Comparison of ENCODE assay signal across 9 cellular contexts in genomic region chr5:181051841-181052525, GRCh38. TPM values are rescaled to one million over a fixed set of nuclear protein-coding genes. Genes with fewer than 3 reads are reported as not detected.
A peak's percentile ranks its signal among the peaks of the same experiment; 100 is the strongest.
DNase-seq lines count a peak whose midpoint lies in the region; ATAC-seq, FAIRE-seq and TF ChIP-seq lines count a peak whose summit lies in the region.
"Had no signal": no experiment of that assay in that cellular context is flagged by ENCODE, and none has a peak within 500 bp of the region (broad histone marks: within the 10 kb centered on the region; RNA-seq: fewer than 3 reads in every experiment).

No MANE protein-coding gene starts in this region.

- no peak for TF ChIP-seq EP300 in K562 (IDR thresholded peaks at IDR 0.05; ENCODE audit: low read length)

- H3K9me3 Mint-ChIP-seq in CD8-positive, alpha-beta memory T cell, result no peaks in the 10 kb centered on the region
- no peaks in the 10 kb centered on the region for H3K9me3 Mint-ChIP-seq in neural progenitor cell

- H3K4me1 ChIP-seq in CD8-positive, alpha-beta memory T cell (ENCODE audit: insufficient read depth, low read length), result peaks cover 14% of the 10 kb centered on the region
- 0 out of 2 replicates have a peak, but pooled peaks cover 2% of the 10 kb centered on the region for H3K4me1 ChIP-seq in HUES48 (ENCODE audit: control insufficient read depth, insufficient read depth, low read length)
- peaks cover 43 to 44% of the 10 kb centered on the region in 2 experiments for H3K4me1 ChIP-seq in K562 (replicated peaks in 1 of 2; ENCODE audit: control insufficient read depth in 2 of 2, insufficient read depth in 2 of 2, low read length in 2 of 2)
- peaks cover 10% of the 10 kb centered on the region for H3K4me1 ChIP-seq in neural progenitor cell
- H3K4me1 ChIP-seq in foreskin keratinocyte, result no peaks in the 10 kb centered on the region

- no peaks in the 10 kb centered on the region for H3K36me3 ChIP-seq in CD8-positive, alpha-beta memory T cell (ENCODE audit: insufficient read depth, low read length)
- H3K36me3 ChIP-seq in HUES48 (ENCODE audit: control insufficient read depth, insufficient read depth, low read length), result no peaks in the 10 kb centered on the region
- H3K36me3 ChIP-seq in K562 (ENCODE audit: control insufficient read depth, insufficient read depth, low read length), result peaks cover 15% of the 10 kb centered on the region
- H3K36me3 ChIP-seq in neural progenitor cell, result no peaks in the 10 kb centered on the region

- no peaks in the 10 kb centered on the region for H3K9me1 ChIP-seq in K562 (ENCODE audit: control insufficient read depth, insufficient read depth, low read length)

- peaks cover 33% of the 10 kb centered on the region for H3K27me3 ChIP-seq in CD8-positive, alpha-beta memory T cell (ENCODE audit: insufficient read depth, low read length, poor library complexity, severe bottlenecking)
- H3K27me3 ChIP-seq in HUES48 (ENCODE audit: control insufficient read depth, insufficient read depth, low read length) (peaks cover 80% of the 10 kb centered on the region), K562 (ENCODE audit: control insufficient read depth in 2 of 2, insufficient read depth in 2 of 2, low read length in 2 of 2) (no peaks in the 10 kb centered on the region), neural progenitor cell (peaks cover 99% of the 10 kb centered on the region), foreskin keratinocyte (peaks cover 76% of the 10 kb centered on the region)

- no peak overlapping the region for H3K4me3 ChIP-seq in CD8-positive, alpha-beta memory T cell (ENCODE audit: low read length)
- peak overlapping the region; percentile 70 for H3K4me3 ChIP-seq in HUES48 (ENCODE audit: low read depth, low read length)
- peak overlapping the region; percentile 84 for H3K4me3 ChIP-seq in K562
- H3K4me3 ChIP-seq in neural progenitor cell, result peak overlapping the region; percentile 69

- TF ChIP-seq CTCF in K562 (IDR thresholded peaks at IDR 0.05 in 2 of 3, conservative IDR thresholded peaks at IDR 0.05 in 1 of 3; ENCODE audit: insufficient read depth in 2 of 3, low read depth in 1 of 3, low read length in 3 of 3) (no peak), neural progenitor cell (IDR thresholded peaks at IDR 0.05) (no peak), foreskin keratinocyte (conservative IDR thresholded peaks at IDR 0.05) (no peak)

- H3K9ac ChIP-seq in HUES48 (ENCODE audit: low read depth, low read length) (no peak overlapping the region), K562 (ENCODE audit: insufficient read depth in 1 of 2, low read depth in 2 of 2, low read length in 2 of 2) (peak overlapping the region; percentile 54 to 92), neural progenitor cell (no peak overlapping the region)

- no peak for FAIRE-seq in K562 (lab: Jason Lieb, UNC)

- POLR2A ChIA-PET in CD8-positive, alpha-beta memory T cell (lab: Charles Lee), result no interaction called here
- POLR2A ChIA-PET in K562 (lab: Yijun Ruan, JAX), result interaction anchor here (0.6 to 0.7 kb wide), 4 partner anchors 8 to 694 kb away, joined by 3 to 4 read pairs (median 3); no protein-coding TSS in a partner anchor

- H3K4me1 Mint-ChIP-seq in CD8-positive, alpha-beta memory T cell, result peaks cover 17 to 23% (median 21%) of the 10 kb centered on the region in 3 donors
- peaks cover 23% of the 10 kb centered on the region for H3K4me1 Mint-ChIP-seq in neural progenitor cell

- no peak for ATAC-seq in K562
- ATAC-seq in foreskin keratinocyte, result no peak

- in situ Hi-C loops in K562 (cut with MboI), result no loop called here

- H3K4me3 Mint-ChIP-seq in CD8-positive, alpha-beta memory T cell, result peak overlapping the region; percentile 54 to 90 (median 72)
- peak overlapping the region; percentile 84 for H3K4me3 Mint-ChIP-seq in neural progenitor cell

- H3K27me3 Mint-ChIP-seq in CD8-positive, alpha-beta memory T cell, result peaks cover 75 to 83% of the 10 kb centered on the region in 2 donors
- peaks cover 73% of the 10 kb centered on the region for H3K27me3 Mint-ChIP-seq in neural progenitor cell (ENCODE audit: insufficient read depth, low read depth)

- H3K4me2 ChIP-seq in K562 (ENCODE audit: insufficient read depth, low read length), result peak overlapping the region; percentile 99
- H3K4me2 ChIP-seq in neural progenitor cell, result peak overlapping the region; percentile 97

- H3K9me3 ChIP-seq in CD8-positive, alpha-beta memory T cell (ENCODE audit: low read length), result no peaks in the 10 kb centered on the region
- H3K9me3 ChIP-seq in HUES48 (ENCODE audit: control insufficient read depth, insufficient read depth, low read length), result no peaks in the 10 kb centered on the region
- no peaks in the 10 kb centered on the region for H3K9me3 ChIP-seq in K562 (replicated peaks; ENCODE audit: control insufficient read depth, insufficient read depth, low read depth, low read length)
- H3K9me3 ChIP-seq in neural progenitor cell (ENCODE audit: low read depth), result no peaks in the 10 kb centered on the region

- CTCF ChIA-PET in CD8-positive, alpha-beta memory T cell (lab: Charles Lee), result no interaction called here
- CTCF ChIA-PET in K562 (lab: Yijun Ruan, JAX; ENCODE audit: low intra/inter-chr PET ratio), result no interaction called here

- peak overlapping the region; percentile 91 for H2AFZ ChIP-seq in K562 (ENCODE audit: low read depth, low read length)
- no peak overlapping the region for H2AFZ ChIP-seq in neural progenitor cell (replicated peaks)

- no peak overlapping the region for H3K27ac ChIP-seq in CD8-positive, alpha-beta memory T cell (ENCODE audit: low read depth, low read length)
- H3K27ac ChIP-seq in HUES48 (ENCODE audit: low read depth, low read length), result no peak overlapping the region
- peak overlapping the region; percentile 85; the same call in 2 of the 3 replicates for H3K27ac ChIP-seq in K562 (ENCODE audit: extremely low read depth, low read depth, low read length)
- no peak overlapping the region for H3K27ac ChIP-seq in neural progenitor cell
- no peak overlapping the region for H3K27ac ChIP-seq in foreskin keratinocyte

- no TSS peak for BruUV-seq in K562 (replicated peaks; lab: Mats Ljungman, UMichigan)

- H4K20me1 ChIP-seq in K562 (replicated peaks; ENCODE audit: control insufficient read depth, insufficient read depth, low read length) (no peaks in the 10 kb centered on the region), neural progenitor cell (ENCODE audit: low read depth) (peaks cover 32% of the 10 kb centered on the region)

- no peak for TF ChIP-seq POLR2A in K562 (conservative IDR thresholded peaks at IDR 0.05)

- WGBS in K562 (ENCODE audit: insufficient coverage, low coverage, missing lambda C conversion rate), result 64% methylated on average over 16 of the region's 16 CpGs

- TF ChIP-seq RAD21 in K562 (CRISPR knock-in tag; conservative IDR thresholded peaks at IDR 0.05 in 1 of 2, IDR thresholded peaks at IDR 0.05 in 1 of 2), result no peak

- peak overlapping the region in 1 of 8 donors; percentile 60 for H3K27ac Mint-ChIP-seq in CD8-positive, alpha-beta memory T cell
- H3K27ac Mint-ChIP-seq in neural progenitor cell, result no peak overlapping the region

- H3F3A ChIP-seq in neural progenitor cell (ENCODE audit: low read depth), result peaks cover 10% of the 10 kb centered on the region

- peaks cover 0 to 4% (median 2%) of the 10 kb centered on the region in 3 donors for H3K36me3 Mint-ChIP-seq in CD8-positive, alpha-beta memory T cell
- no peaks in the 10 kb centered on the region for H3K36me3 Mint-ChIP-seq in neural progenitor cell

- intact Hi-C loops in K562 (cut with micrococcal nuclease), result loop anchor here (2.0 to 5.0 kb wide), 2 partner anchors 23 to 270 kb away; no protein-coding TSS in a partner anchor

- H3K79me2 ChIP-seq in K562 (ENCODE audit: control insufficient read depth, insufficient read depth, low read length), result peaks cover 50% of the 10 kb centered on the region
- no peaks in the 10 kb centered on the region for H3K79me2 ChIP-seq in neural progenitor cell (ENCODE audit: low read depth)

- no peak for DNase-seq in CD8-positive, alpha-beta memory T cell
- DNase-seq in K562 (ENCODE audit: extremely low read depth in 1 of 4, low spot score in 3 of 4) (no peak), neural progenitor cell (ENCODE audit: low spot score) (no peak), NCI-H1436 treated with DMSO at 0.1 percent for 48 hours (lab: John Stamatoyannopoulos, UW) (no peak), foreskin keratinocyte (no peak), HCEC 1CT (no peak)
- DNase-seq: amniotic stem cell, NCI-H524 had no signal

TF ChIP-seq in K562, 482 proteins besides CTCF, POLR2A, EP300 and RAD21 (continues in another document):
- TF ChIP-seq SIX5 (IDR thresholded peaks at IDR 0.05; ENCODE audit: borderline replicate concordance in 1 of 2, insufficient read depth in 1 of 2, low read depth in 1 of 2, low read length in 2 of 2), result no peak

RNA-seq across cellular contexts. Expression of gene BTNL9, which starts 11.9 kb away (rescaled TPM):
- total RNA-seq in CD8-positive, alpha-beta memory T cell, result not detected
- not detected for polyA plus RNA-seq in CD8-positive, alpha-beta memory T cell
- total RNA-seq in K562 (2011; cell fraction: chromatin; rRNA removed; ENCODE audit: low replicate concordance), result 237 and 332 TPM in 2 replicates
- 194 and 284 TPM in 2 replicates for total RNA-seq in K562 (2011; cell fraction: nucleolus; rRNA removed)
- 242 and 248 TPM in 2 replicates for total RNA-seq in K562 (2011; cell fraction: nucleoplasm; rRNA removed)
- total RNA-seq in K562 (2014; rRNA removed) (39.4 and 46.8 TPM in 2 replicates), K562 (2014; rRNA removed; fragmentation: Illumina TruSeq; extraction: Trizol) (17.1 and 18.5 TPM in 2 replicates), K562 (2015; rRNA removed; fragmentation: Illumina TruSeq; extraction: Trizol) (29.4 and 29.6 TPM in 2 replicates), K562 (2021) (42.7 and 50.7 TPM in 2 replicates), neural progenitor cell (ENCODE audit: low replicate concordance) (0.24 and 0.56 TPM in 2 replicates), foreskin keratinocyte (0.04 TPM in 1 of 2 replicates, not detected in the other)
- polyA plus RNA-seq in K562 (2011; rRNA removed) (18.9 and 25.6 TPM in 2 replicates), K562 (2014; fragmentation: Illumina TruSeq; extraction: Trizol) (32.7 and 35.3 TPM in 2 replicates), K562 (2014; fragmentation: Nextera tagmentation; extraction: Ambion mirVana) (1 to 10 TPM; 3.7 to 3.9 TPM), K562 (2014; rRNA removed) (86.7 and 88.7 TPM in 2 replicates), foreskin keratinocyte (0.03 TPM in 1 of 2 replicates, not detected in the other)
- 13.6 and 19.3 TPM in 2 replicates for polyA plus RNA-seq in K562 (2011; cell fraction: cytosol; rRNA removed)
- 99.2 and 210 TPM in 2 replicates for polyA plus RNA-seq in K562 (2011; cell fraction: nucleus; rRNA removed)
- polyA plus RNA-seq in K562 (2012), result 62.1 and 65.7 TPM in 2 replicates
- polyA minus RNA-seq in K562 (2011; rRNA and poly(A)+ RNA removed), result 6.0 and 15.6 TPM in 2 replicates
- 7.2 and 20.7 TPM in 2 replicates for polyA minus RNA-seq in K562 (2011; cell fraction: cytosol; rRNA and poly(A)+ RNA removed)
- polyA minus RNA-seq in K562 (2011; cell fraction: nucleus; rRNA and poly(A)+ RNA removed), result 54.0 and 85.9 TPM in 2 replicates

Comparison
In these comparisons a context has a peak if more than half of its experiments do, and no peak if none do; other contexts are left out.
1. H3K9ac ChIP-seq: peak in K562 (2 of 2); none in HUES48 (single experiment) and neural progenitor cell (single experiment).
2. RNA of gene BTNL9, which starts 11.9 kb away (total RNA-seq): 17.1 to 332 TPM in K562; 0.24 to 0.56 TPM in neural progenitor cell, 0.04 TPM in foreskin keratinocyte and not detected in CD8-positive, alpha-beta memory T cell; every median in the first group is over 10 times any median in the second.